ENCODE assay signal across 25 cellular contexts in genomic region chr15:101608182-101608581, GRCh38. TPM values are rescaled to one million over a fixed set of nuclear protein-coding genes. Genes with fewer than 3 reads are reported as not detected.
DNase-seq lines count a peak whose midpoint lies in the region; ATAC-seq, FAIRE-seq and TF ChIP-seq lines count a peak whose summit lies in the region.
"Had no signal": no experiment of that assay in that cellular context is flagged by ENCODE, and none has a peak within 500 bp of the region (broad histone marks: within the 10 kb centered on the region; RNA-seq: fewer than 3 reads in every experiment).

No MANE protein-coding gene starts in this region.

- no peak for ATAC-seq in Right ventricle myocardium superior (ENCODE audit: poor library complexity)
- no peak for ATAC-seq in left ventricle myocardium superior
- ATAC-seq in HepG2: peak; percentile 53
- peak in 1 of 2 donors; percentile 14 for ATAC-seq in gastrocnemius medialis
- ATAC-seq in GM18870 (IDR thresholded peaks at IDR 0.05; ENCODE audit: unreplicated experiment): no peak
- ATAC-seq: lower lobe of right lung; natural killer cell treated with Interleukin-12 subunit alpha and Interleukin-12 subunit beta and Interleukin-15 and Interleukin-18, amount 100 ng/mL, for 72 hours had no signal

- H3K79me2 ChIP-seq in HepG2 (ENCODE audit: insufficient read depth, low read length): peaks cover 7% of the 10 kb centered on the region

- BruUV-seq in HepG2 (replicated peaks; lab: Mats Ljungman, UMichigan): no TSS peak

- TF ChIP-seq POLR2A in HepG2 (IDR thresholded peaks at IDR 0.05; ENCODE audit: insufficient read depth in 1 of 2, low read depth in 2 of 2, low read length in 2 of 2) (no peak), gastrocnemius medialis (IDR thresholded peaks at IDR 0.05) (no peak)

- TF ChIP-seq EP300 in HepG2 (IDR thresholded peaks at IDR 0.05; ENCODE audit: low read depth in 2 of 2, low read length in 2 of 2) (no peak), HepG2 (CRISPR knock-in tag; IDR thresholded peaks at IDR 0.05; ENCODE audit: borderline replicate concordance) (no peak)

- CTCF ChIA-PET in HepG2 (lab: Yijun Ruan, JAX; ENCODE audit: low intra/inter-chr PET ratio, low total read pairs): interaction anchor here (1.0 kb wide), 1 partner anchor 33 kb away, joined by 5 read pairs; no protein-coding TSS in a partner anchor

- no peaks in the 10 kb centered on the region for H4K20me1 ChIP-seq in HepG2 (ENCODE audit: insufficient read depth, low read length)

- WGBS in HepG2 (ENCODE audit: low lambda C conversion rate): 74% methylated on average over 4 of the region's 10 CpGs

- TF ChIP-seq CTCF in HepG2 (CRISPR knock-in tag; IDR thresholded peaks at IDR 0.05) (peak; percentile 50), gastrocnemius medialis (IDR thresholded peaks at IDR 0.05 in 4 of 5, conservative IDR thresholded peaks at IDR 0.05 in 1 of 5) (peak in 4 of 5 experiments; percentile 12 to 36 (median 22))

- intact Hi-C loops in Right ventricle myocardium superior (cut with DNase I): no loop called here
- intact Hi-C loops in left ventricle myocardium superior (cut with micrococcal nuclease): no loop called here
- intact Hi-C loops in HepG2 (cut with micrococcal nuclease; ENCODE audit: unreplicated experiment): no loop called here
- intact Hi-C loops in gastrocnemius medialis (cut with DNase I; ENCODE audit: low total_unique reads): no loop called here

- in situ Hi-C loops in HepG2 (cut with HindIII; ENCODE audit: extremely low pct_ligation_motif_present, low pct_unique_long_range_greater_than_20kb) (no loop called here), gastrocnemius medialis (cut with MboI; ENCODE audit: low sequenced_read_pairs in 4 of 4) (no loop called here)

- no peak for TF ChIP-seq RAD21 in HepG2 (CRISPR knock-in tag; IDR thresholded peaks at IDR 0.05)

- no peak overlapping the region; a peak in 1 of 6 replicates for H3K4me3 ChIP-seq in HepG2 (replicated peaks in 1 of 3; ENCODE audit: insufficient read depth in 1 of 3, low read depth in 2 of 3, low read length in 3 of 3)
- no peak overlapping the region for H3K4me3 ChIP-seq in gastrocnemius medialis
- H3K4me3 ChIP-seq: heart left ventricle, lower lobe of right lung, thyroid gland, vagina had no signal

- peak overlapping the region; percentile 28 for H3K4me2 ChIP-seq in HepG2 (ENCODE audit: low read depth, low read length)
- H3K4me2 ChIP-seq: SK-N-SH had no signal

- H3K36me3 ChIP-seq in HepG2 (replicated peaks in 1 of 2; ENCODE audit: control insufficient read depth in 1 of 2, insufficient read depth in 2 of 2, low read length in 2 of 2) (peaks cover 0 to 11% of the 10 kb centered on the region in 2 experiments; a peak in 2 of 5 replicates), gastrocnemius medialis (no peaks in the 10 kb centered on the region)
- H3K36me3 ChIP-seq: heart left ventricle, lower lobe of right lung, thyroid gland, vagina had no signal

- POLR2A ChIA-PET in HepG2 (lab: Yijun Ruan, JAX): no interaction called here

- H3K27ac ChIP-seq in HepG2 (ENCODE audit: extremely low read length, insufficient read depth, low read length) (no peak overlapping the region), gastrocnemius medialis (peak overlapping the region in 2 of 4 donors; percentile 31 to 58)
- H3K27ac ChIP-seq: lower lobe of right lung, thyroid gland, vagina had no signal

- H3K9ac ChIP-seq in HepG2 (ENCODE audit: insufficient read depth, low read depth, low read length): no peak overlapping the region
- H3K9ac ChIP-seq: SK-N-SH had no signal

- H3K9me3 ChIP-seq in HepG2 (ENCODE audit: low read length) (no peaks in the 10 kb centered on the region), gastrocnemius medialis (no peaks in the 10 kb centered on the region)
- H3K9me3 ChIP-seq: lower lobe of right lung, SK-N-SH, thyroid gland, vagina had no signal

- H3K4me1 ChIP-seq in HepG2 (ENCODE audit: insufficient read depth, low read length): peaks cover 45% of the 10 kb centered on the region
- H3K4me1 ChIP-seq in gastrocnemius medialis: peaks cover 34 to 39% of the 10 kb centered on the region in 2 donors
- H3K4me1 ChIP-seq: lower lobe of right lung had no signal

- H2AFZ ChIP-seq in HepG2 (ENCODE audit: low read length): no peak overlapping the region

- no peaks in the 10 kb centered on the region; a peak in 1 of 5 replicates for H3K27me3 ChIP-seq in HepG2 (ENCODE audit: control insufficient read depth in 1 of 2, insufficient read depth in 2 of 2, low read length in 2 of 2)
- no peaks in the 10 kb centered on the region for H3K27me3 ChIP-seq in gastrocnemius medialis
- H3K27me3 ChIP-seq: heart left ventricle, thyroid gland, vagina had no signal

- DNase-seq in Right ventricle myocardium superior (peak; percentile 47), left ventricle myocardium superior (no peak), RPMI8226 (peak; percentile 35), HepG2 (ENCODE audit: low spot score) (no peak), gastrocnemius medialis (no peak), occipital lobe (lab: John Stamatoyannopoulos, UW) (no peak), cerebellum (ENCODE audit: low spot score) (no peak)
- DNase-seq: activated naive CD4-positive, alpha-beta T cell; activated T-cell treated with anti-CD3 and anti-CD28 coated beads, Interleukin-2, amount 50 U/mL, for 48 hours; CD4-positive, CD25-positive, alpha-beta regulatory T cell; heart left ventricle; Kasumi-1; kidney; lower lobe of right lung; NCI-H1694; NCI-H446; NCI-H774; SK-N-SH; stimulated activated CD4-positive, alpha-beta T cell treated with anti-CD3 and anti-CD28 coated beads, Interleukin-2, amount 100 ng/mL, for 48 hours; thyroid gland had no signal

- FAIRE-seq in HepG2 (lab: Jason Lieb, UNC): no peak
- FAIRE-seq: D721Med, kidney, TTC549 had no signal

TF ChIP-seq in HepG2, 621 proteins besides CTCF, POLR2A, EP300 and RAD21 (continues in another document):
- no peak for TF ChIP-seq ZNF235 (CRISPR knock-in tag; IDR thresholded peaks at IDR 0.05; ENCODE audit: borderline replicate concordance)
- no peak for TF ChIP-seq ZNF343 (CRISPR knock-in tag; IDR thresholded peaks at IDR 0.05)
- TF ChIP-seq STAG1 (CRISPR knock-in tag; IDR thresholded peaks at IDR 0.05): peak; percentile 52
- peak; percentile 38; the same call in 1 of the 2 replicates for TF ChIP-seq TFAP4 (IDR thresholded peaks at IDR 0.05; ENCODE audit: borderline replicate concordance, low read depth)
- no peak for TF ChIP-seq SOX5 (CRISPR knock-in tag; IDR thresholded peaks at IDR 0.05; ENCODE audit: borderline replicate concordance)
- no peak for TF ChIP-seq ZNF790 (CRISPR knock-in tag; IDR thresholded peaks at IDR 0.05; ENCODE audit: borderline replicate concordance)
- TF ChIP-seq, protein P1, sequence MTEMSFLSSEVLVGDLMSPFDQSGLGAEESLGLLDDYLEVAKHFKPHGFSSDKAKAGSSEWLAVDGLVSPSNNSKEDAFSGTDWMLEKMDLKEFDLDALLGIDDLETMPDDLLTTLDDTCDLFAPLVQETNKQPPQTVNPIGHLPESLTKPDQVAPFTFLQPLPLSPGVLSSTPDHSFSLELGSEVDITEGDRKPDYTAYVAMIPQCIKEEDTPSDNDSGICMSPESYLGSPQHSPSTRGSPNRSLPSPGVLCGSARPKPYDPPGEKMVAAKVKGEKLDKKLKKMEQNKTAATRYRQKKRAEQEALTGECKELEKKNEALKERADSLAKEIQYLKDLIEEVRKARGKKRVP (CRISPR knock-in tag; IDR thresholded peaks at IDR 0.05): no peak
- no peak for TF ChIP-seq U2AF1 (optimal IDR thresholded peaks at IDR 0.05; ENCODE audit: low read depth, low read length)
- no peak for TF ChIP-seq ZNF878 (CRISPR knock-in tag; IDR thresholded peaks at IDR 0.05)
- TF ChIP-seq KAT2B (IDR thresholded peaks at IDR 0.05; ENCODE audit: borderline replicate concordance, low read depth, low read length): no peak
- TF ChIP-seq MED13 (CRISPR knock-in tag; IDR thresholded peaks at IDR 0.05): no peak
- TF ChIP-seq ZNF775 (CRISPR knock-in tag; IDR thresholded peaks at IDR 0.05; ENCODE audit: borderline replicate concordance): no peak
- no peak for TF ChIP-seq ELF1 (CRISPR knock-in tag; IDR thresholded peaks at IDR 0.05)
- TF ChIP-seq GLI4 (CRISPR knock-in tag; IDR thresholded peaks at IDR 0.05; ENCODE audit: borderline replicate concordance): no peak

RNA-seq across cellular contexts. Expression of gene TM2D3, which starts 44.0 kb away (rescaled TPM):
- 56.3 TPM for total RNA-seq in Right ventricle myocardium superior
- total RNA-seq in left ventricle myocardium superior: 48.7 TPM
- total RNA-seq in HepG2 (2016; rRNA removed; fragmentation: Illumina TruSeq; extraction: Trizol): 17.8 and 31.1 TPM in 2 replicates
- 8.6 and 9.5 TPM in 2 replicates for total RNA-seq in HepG2 (2016; cell fraction: cytosol; rRNA removed; fragmentation: Illumina TruSeq; extraction: Trizol; ENCODE audit: low read depth)
- 21.0 and 33.6 TPM in 2 replicates for total RNA-seq in HepG2 (2016; cell fraction: insoluble cytoplasmic fraction; rRNA removed; fragmentation: Illumina TruSeq; extraction: Trizol)
- total RNA-seq in HepG2 (2016; cell fraction: membrane; rRNA removed; fragmentation: Illumina TruSeq; extraction: Trizol): 14.2 and 16.6 TPM in 2 replicates
- 36.0 and 40.5 TPM in 2 replicates for total RNA-seq in HepG2 (2016; cell fraction: nucleus; rRNA removed; fragmentation: Illumina TruSeq; extraction: Trizol)
- polyA plus RNA-seq in HepG2 (2011; rRNA removed): 70.6 and 72.7 TPM in 2 replicates
- 57.2 and 64.0 TPM in 2 replicates for polyA plus RNA-seq in HepG2 (2011; cell fraction: cytosol; rRNA removed)
- polyA plus RNA-seq in HepG2 (2011; cell fraction: nucleus; rRNA removed): 46.5 and 49.1 TPM in 2 replicates
- polyA plus RNA-seq in HepG2 (2012): 54.2 and 56.1 TPM in 2 replicates
- 3.8 TPM in 2 replicates for polyA plus RNA-seq in HepG2 (2016; cell fraction: cytosol; fragmentation: Illumina TruSeq; extraction: Trizol; ENCODE audit: low read depth)
- polyA plus RNA-seq in HepG2 (2016; cell fraction: insoluble cytoplasmic fraction; fragmentation: Illumina TruSeq; extraction: Trizol; ENCODE audit: low read depth): 18.7 and 22.3 TPM in 2 replicates
- polyA plus RNA-seq in HepG2 (2016; cell fraction: membrane; fragmentation: Illumina TruSeq; extraction: Trizol; ENCODE audit: low read depth): 5.8 and 6.3 TPM in 2 replicates
- polyA plus RNA-seq in HepG2 (2016; cell fraction: nucleus; fragmentation: Illumina TruSeq; extraction: Trizol; ENCODE audit: insufficient read depth, low read depth): 52.3 and 55.0 TPM in 2 replicates
- polyA minus RNA-seq in HepG2 (2011; rRNA and poly(A)+ RNA removed; ENCODE audit: low replicate concordance): 48.9 and 62.2 TPM in 2 replicates
- 32.5 and 41.6 TPM in 2 replicates for polyA minus RNA-seq in HepG2 (2011; cell fraction: cytosol; rRNA and poly(A)+ RNA removed)
- 114 and 124 TPM in 2 replicates for polyA minus RNA-seq in HepG2 (2011; cell fraction: nucleus; rRNA and poly(A)+ RNA removed)
- total RNA-seq in gastrocnemius medialis: 100 to 1,000 TPM in 1 of 4 donors, 10 to 100 TPM in 3; 41.5 to 101 (median 51.9) TPM
- 85.3 TPM for total RNA-seq in occipital lobe
- 78.8 TPM for total RNA-seq in cerebellum

Comparison
In these comparisons a context has a peak if more than half of its experiments do, and no peak if none do; other contexts are left out.
1. DNase-seq: peak in Right ventricle myocardium superior (single experiment) and RPMI8226 (single experiment); none in left ventricle myocardium superior (single experiment), HepG2 (single experiment), gastrocnemius medialis (0 of 2), occipital lobe (single experiment) and cerebellum (single experiment).